ENCODE assay signal across 1 cellular context in genomic region chr12:53047221-53048032, GRCh38.
TF ChIP-seq lines count a peak whose summit lies in the region.

No MANE protein-coding gene starts in this region.

TF ChIP-seq in endothelial cell of umbilical vein, 7 proteins besides CTCF, POLR2A, EP300 and RAD21:
- TF ChIP-seq JUN (IDR thresholded peaks at IDR 0.05; ENCODE audit: borderline replicate concordance, insufficient read depth, insufficient read length, low read depth) (no peak), POLR2AphosphoS5 (IDR thresholded peaks at IDR 0.05; ENCODE audit: insufficient read depth, low read depth, low read length) (no peak), EZH2 (IDR thresholded peaks at IDR 0.05; ENCODE audit: borderline replicate concordance, low read depth, low read length, severe bottlenecking) (no peak), GATA2 (IDR thresholded peaks at IDR 0.05; ENCODE audit: insufficient read depth, insufficient read length, low read depth, low read length) (no peak), MYC (IDR thresholded peaks at IDR 0.05; ENCODE audit: low read depth, low read length) (no peak), FOS (IDR thresholded peaks at IDR 0.05; ENCODE audit: borderline replicate concordance, insufficient read depth, low read length) (no peak), MAX (IDR thresholded peaks at IDR 0.05; ENCODE audit: insufficient read depth, insufficient read length) (no peak)
